23 cellular contexts compared by ENCODE assay signal in genomic region chr7:87100326-87100725, GRCh38.
"Had no signal": no experiment of that assay in that cellular context is flagged by ENCODE, and none has a peak within 500 bp of the region (broad histone marks: within the 10 kb centered on the region; RNA-seq: fewer than 3 reads in every experiment).

No MANE protein-coding gene starts in this region.

- H3K4me1 ChIP-seq: adrenal gland, colonic mucosa, esophagus squamous epithelium, heart right ventricle, lower lobe of right lung, parathyroid adenoma, tibial artery had no signal

- H3K27me3 ChIP-seq: adrenal gland, colonic mucosa, dorsolateral prefrontal cortex, esophagus squamous epithelium, heart right ventricle, tibial artery had no signal

- H3K27ac ChIP-seq: adrenal gland, colonic mucosa, dorsolateral prefrontal cortex, esophagus squamous epithelium, heart right ventricle, lower lobe of right lung, parathyroid adenoma, tibial artery had no signal

- H3K4me3 ChIP-seq: adrenal gland, colonic mucosa, dorsolateral prefrontal cortex, esophagus squamous epithelium, heart right ventricle, lower lobe of right lung, tibial artery had no signal

- ATAC-seq: activated T-cell treated with anti-CD3 and anti-CD28 coated beads, Interleukin-2, amount 50 U/mL, for 4 hours; effector memory CD8-positive, alpha-beta T cell; heart right ventricle; left lobe of liver; lower lobe of right lung; right cardiac atrium; stimulated activated naive CD8-positive, alpha-beta T cell treated with anti-CD3 and anti-CD28 coated beads, Interleukin-15, amount 100 ng/mL, for 72 hours had no signal

- H2AFZ ChIP-seq: parathyroid adenoma had no signal

- H3K36me3 ChIP-seq: adrenal gland, colonic mucosa, esophagus squamous epithelium, heart right ventricle, lower lobe of right lung, tibial artery had no signal

- H3K9me3 ChIP-seq: adrenal gland, colonic mucosa, esophagus squamous epithelium, lower lobe of right lung, tibial artery had no signal

- DNase-seq: activated CD4-positive, alpha-beta T cell treated with anti-CD3 and anti-CD28 coated beads for 4 hours; activated CD4-positive, alpha-beta T cell treated with anti-CD3 and anti-CD28 coated beads, Interleukin-2, amount 50 U/mL, for 48 hours; activated CD4-positive, CD25-positive, alpha-beta regulatory T cell; activated CD8-positive, alpha-beta memory T cell treated with anti-CD3 and anti-CD28 coated beads, Interleukin-2, amount 50 U/mL, for 48 hours; activated naive CD4-positive, alpha-beta T cell; activated T-cell treated with anti-CD3 and anti-CD28 coated beads, Interleukin-2, amount 50 U/mL, for 4 hours; adrenal gland; colonic mucosa; dorsolateral prefrontal cortex; effector memory CD8-positive, alpha-beta T cell; esophagus squamous epithelium; heart right ventricle; kidney; lower lobe of right lung; naive B cell; nucleus accumbens; right cardiac atrium; stimulated activated CD4-positive, alpha-beta T cell treated with anti-CD3 and anti-CD28 coated beads, Interleukin-1b, Interleukin-23, amount 100 ng/mL, for 48 hours; stimulated activated naive CD8-positive, alpha-beta T cell treated with anti-CD3 and anti-CD28 coated beads, Interleukin-15, amount 100 ng/mL, for 72 hours; T1000; tibial artery had no signal

- H3K9ac ChIP-seq: parathyroid adenoma had no signal

- H3K79me2 ChIP-seq: parathyroid adenoma had no signal
